1 cellular context compared by ENCODE assay signal in the genomic region with DNA sequence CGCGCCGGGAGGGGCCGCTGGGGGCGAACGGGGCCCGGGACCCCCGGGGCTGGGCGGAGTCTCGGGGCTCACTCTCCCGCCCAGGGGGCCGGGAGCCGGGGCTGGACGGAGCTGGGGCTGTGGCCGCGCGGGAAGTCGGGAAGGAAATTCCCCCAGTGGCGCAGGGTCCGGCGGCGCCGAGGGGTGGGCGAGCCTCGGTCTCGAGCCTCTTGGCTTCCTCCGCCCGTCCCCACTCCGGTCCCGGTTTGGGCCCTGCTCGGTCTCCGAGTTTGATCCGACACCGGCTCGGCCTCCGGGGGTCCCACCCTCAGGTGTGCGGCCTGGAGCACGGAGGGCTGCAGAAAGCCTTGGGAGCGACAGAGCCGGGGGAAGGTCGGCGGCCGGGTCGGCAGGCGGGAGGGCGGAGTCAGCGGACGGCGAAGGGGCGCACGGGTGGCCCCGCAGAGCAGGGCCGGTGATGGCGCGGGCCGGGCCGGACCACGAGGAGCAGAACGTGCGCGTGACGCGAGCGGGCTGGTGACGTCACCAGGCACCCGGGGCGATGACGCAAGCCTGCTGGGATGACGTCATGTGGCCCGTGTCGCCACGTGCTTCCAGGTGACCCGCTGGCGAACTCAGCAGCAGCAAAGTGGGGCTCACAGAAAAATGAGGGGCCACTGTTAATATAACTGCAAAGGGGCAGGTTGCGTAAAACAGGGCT.
TF ChIP-seq lines count a peak whose summit lies in the region.

No MANE protein-coding gene starts in this region.

TF ChIP-seq in K562, 482 proteins besides CTCF, POLR2A, EP300 and RAD21 (continued from another document and continues in another):
- TF ChIP-seq, protein P1, sequence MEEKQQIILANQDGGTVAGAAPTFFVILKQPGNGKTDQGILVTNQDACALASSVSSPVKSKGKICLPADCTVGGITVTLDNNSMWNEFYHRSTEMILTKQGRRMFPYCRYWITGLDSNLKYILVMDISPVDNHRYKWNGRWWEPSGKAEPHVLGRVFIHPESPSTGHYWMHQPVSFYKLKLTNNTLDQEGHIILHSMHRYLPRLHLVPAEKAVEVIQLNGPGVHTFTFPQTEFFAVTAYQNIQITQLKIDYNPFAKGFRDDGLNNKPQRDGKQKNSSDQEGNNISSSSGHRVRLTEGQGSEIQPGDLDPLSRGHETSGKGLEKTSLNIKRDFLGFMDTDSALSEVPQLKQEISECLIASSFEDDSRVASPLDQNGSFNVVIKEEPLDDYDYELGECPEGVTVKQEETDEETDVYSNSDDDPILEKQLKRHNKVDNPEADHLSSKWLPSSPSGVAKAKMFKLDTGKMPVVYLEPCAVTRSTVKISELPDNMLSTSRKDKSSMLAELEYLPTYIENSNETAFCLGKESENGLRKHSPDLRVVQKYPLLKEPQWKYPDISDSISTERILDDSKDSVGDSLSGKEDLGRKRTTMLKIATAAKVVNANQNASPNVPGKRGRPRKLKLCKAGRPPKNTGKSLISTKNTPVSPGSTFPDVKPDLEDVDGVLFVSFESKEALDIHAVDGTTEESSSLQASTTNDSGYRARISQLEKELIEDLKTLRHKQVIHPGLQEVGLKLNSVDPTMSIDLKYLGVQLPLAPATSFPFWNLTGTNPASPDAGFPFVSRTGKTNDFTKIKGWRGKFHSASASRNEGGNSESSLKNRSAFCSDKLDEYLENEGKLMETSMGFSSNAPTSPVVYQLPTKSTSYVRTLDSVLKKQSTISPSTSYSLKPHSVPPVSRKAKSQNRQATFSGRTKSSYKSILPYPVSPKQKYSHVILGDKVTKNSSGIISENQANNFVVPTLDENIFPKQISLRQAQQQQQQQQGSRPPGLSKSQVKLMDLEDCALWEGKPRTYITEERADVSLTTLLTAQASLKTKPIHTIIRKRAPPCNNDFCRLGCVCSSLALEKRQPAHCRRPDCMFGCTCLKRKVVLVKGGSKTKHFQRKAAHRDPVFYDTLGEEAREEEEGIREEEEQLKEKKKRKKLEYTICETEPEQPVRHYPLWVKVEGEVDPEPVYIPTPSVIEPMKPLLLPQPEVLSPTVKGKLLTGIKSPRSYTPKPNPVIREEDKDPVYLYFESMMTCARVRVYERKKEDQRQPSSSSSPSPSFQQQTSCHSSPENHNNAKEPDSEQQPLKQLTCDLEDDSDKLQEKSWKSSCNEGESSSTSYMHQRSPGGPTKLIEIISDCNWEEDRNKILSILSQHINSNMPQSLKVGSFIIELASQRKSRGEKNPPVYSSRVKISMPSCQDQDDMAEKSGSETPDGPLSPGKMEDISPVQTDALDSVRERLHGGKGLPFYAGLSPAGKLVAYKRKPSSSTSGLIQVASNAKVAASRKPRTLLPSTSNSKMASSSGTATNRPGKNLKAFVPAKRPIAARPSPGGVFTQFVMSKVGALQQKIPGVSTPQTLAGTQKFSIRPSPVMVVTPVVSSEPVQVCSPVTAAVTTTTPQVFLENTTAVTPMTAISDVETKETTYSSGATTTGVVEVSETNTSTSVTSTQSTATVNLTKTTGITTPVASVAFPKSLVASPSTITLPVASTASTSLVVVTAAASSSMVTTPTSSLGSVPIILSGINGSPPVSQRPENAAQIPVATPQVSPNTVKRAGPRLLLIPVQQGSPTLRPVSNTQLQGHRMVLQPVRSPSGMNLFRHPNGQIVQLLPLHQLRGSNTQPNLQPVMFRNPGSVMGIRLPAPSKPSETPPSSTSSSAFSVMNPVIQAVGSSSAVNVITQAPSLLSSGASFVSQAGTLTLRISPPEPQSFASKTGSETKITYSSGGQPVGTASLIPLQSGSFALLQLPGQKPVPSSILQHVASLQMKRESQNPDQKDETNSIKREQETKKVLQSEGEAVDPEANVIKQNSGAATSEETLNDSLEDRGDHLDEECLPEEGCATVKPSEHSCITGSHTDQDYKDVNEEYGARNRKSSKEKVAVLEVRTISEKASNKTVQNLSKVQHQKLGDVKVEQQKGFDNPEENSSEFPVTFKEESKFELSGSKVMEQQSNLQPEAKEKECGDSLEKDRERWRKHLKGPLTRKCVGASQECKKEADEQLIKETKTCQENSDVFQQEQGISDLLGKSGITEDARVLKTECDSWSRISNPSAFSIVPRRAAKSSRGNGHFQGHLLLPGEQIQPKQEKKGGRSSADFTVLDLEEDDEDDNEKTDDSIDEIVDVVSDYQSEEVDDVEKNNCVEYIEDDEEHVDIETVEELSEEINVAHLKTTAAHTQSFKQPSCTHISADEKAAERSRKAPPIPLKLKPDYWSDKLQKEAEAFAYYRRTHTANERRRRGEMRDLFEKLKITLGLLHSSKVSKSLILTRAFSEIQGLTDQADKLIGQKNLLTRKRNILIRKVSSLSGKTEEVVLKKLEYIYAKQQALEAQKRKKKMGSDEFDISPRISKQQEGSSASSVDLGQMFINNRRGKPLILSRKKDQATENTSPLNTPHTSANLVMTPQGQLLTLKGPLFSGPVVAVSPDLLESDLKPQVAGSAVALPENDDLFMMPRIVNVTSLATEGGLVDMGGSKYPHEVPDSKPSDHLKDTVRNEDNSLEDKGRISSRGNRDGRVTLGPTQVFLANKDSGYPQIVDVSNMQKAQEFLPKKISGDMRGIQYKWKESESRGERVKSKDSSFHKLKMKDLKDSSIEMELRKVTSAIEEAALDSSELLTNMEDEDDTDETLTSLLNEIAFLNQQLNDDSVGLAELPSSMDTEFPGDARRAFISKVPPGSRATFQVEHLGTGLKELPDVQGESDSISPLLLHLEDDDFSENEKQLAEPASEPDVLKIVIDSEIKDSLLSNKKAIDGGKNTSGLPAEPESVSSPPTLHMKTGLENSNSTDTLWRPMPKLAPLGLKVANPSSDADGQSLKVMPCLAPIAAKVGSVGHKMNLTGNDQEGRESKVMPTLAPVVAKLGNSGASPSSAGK (IDR thresholded peaks at IDR 0.05): peak; percentile 100
- no peak for TF ChIP-seq ZNF551 (CRISPR knock-in tag; IDR thresholded peaks at IDR 0.05)
- peak; percentile 10 to 88; a peak in 2 of 4 replicates for TF ChIP-seq RCOR1 (IDR thresholded peaks at IDR 0.05; ENCODE audit: borderline replicate concordance in 1 of 2, low read depth in 2 of 2, low read length in 2 of 2)
- no peak for TF ChIP-seq MCM3 (IDR thresholded peaks at IDR 0.05)
- no peak for TF ChIP-seq ZNF699 (CRISPR knock-in tag; IDR thresholded peaks at IDR 0.05; ENCODE audit: insufficient replicate concordance)
- no peak for TF ChIP-seq TRIM25 (IDR thresholded peaks at IDR 0.05; ENCODE audit: borderline replicate concordance)
- no peak for TF ChIP-seq ZNF354B (CRISPR knock-in tag; IDR thresholded peaks at IDR 0.05)
- TF ChIP-seq SMAD2 (IDR thresholded peaks at IDR 0.05; ENCODE audit: low read depth, low read length): no peak
- TF ChIP-seq MEIS2 (IDR thresholded peaks at IDR 0.05; ENCODE audit: partially characterized antibody): no peak
- TF ChIP-seq, protein P2, sequence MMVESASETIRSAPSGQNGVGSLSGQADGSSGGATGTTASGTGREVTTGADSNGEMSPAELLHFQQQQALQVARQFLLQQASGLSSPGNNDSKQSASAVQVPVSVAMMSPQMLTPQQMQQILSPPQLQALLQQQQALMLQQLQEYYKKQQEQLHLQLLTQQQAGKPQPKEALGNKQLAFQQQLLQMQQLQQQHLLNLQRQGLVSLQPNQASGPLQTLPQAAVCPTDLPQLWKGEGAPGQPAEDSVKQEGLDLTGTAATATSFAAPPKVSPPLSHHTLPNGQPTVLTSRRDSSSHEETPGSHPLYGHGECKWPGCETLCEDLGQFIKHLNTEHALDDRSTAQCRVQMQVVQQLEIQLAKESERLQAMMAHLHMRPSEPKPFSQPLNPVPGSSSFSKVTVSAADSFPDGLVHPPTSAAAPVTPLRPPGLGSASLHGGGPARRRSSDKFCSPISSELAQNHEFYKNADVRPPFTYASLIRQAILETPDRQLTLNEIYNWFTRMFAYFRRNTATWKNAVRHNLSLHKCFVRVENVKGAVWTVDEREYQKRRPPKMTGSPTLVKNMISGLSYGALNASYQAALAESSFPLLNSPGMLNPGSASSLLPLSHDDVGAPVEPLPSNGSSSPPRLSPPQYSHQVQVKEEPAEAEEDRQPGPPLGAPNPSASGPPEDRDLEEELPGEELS (CRISPR knock-in tag; IDR thresholded peaks at IDR 0.05; ENCODE audit: borderline replicate concordance): peak; percentile 82; the same call in 1 of the 2 replicates
- peak; percentile 99 for TF ChIP-seq NR3C1 (CRISPR knock-in tag; IDR thresholded peaks at IDR 0.05)
- TF ChIP-seq, protein P3, sequence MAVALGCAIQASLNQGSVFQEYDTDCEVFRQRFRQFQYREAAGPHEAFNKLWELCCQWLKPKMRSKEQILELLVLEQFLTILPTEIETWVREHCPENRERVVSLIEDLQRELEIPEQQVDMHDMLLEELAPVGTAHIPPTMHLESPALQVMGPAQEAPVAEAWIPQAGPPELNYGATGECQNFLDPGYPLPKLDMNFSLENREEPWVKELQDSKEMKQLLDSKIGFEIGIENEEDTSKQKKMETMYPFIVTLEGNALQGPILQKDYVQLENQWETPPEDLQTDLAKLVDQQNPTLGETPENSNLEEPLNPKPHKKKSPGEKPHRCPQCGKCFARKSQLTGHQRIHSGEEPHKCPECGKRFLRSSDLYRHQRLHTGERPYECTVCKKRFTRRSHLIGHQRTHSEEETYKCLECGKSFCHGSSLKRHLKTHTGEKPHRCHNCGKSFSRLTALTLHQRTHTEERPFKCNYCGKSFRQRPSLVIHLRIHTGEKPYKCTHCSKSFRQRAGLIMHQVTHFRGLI (CRISPR knock-in tag; IDR thresholded peaks at IDR 0.05): no peak
- TF ChIP-seq HOMEZ (CRISPR knock-in tag; IDR thresholded peaks at IDR 0.05): peak; percentile 82; the same call in 1 of the 2 replicates
- TF ChIP-seq GTF2F1 (IDR thresholded peaks at IDR 0.05; ENCODE audit: low read depth, low read length): no peak
- TF ChIP-seq TCF15 (CRISPR knock-in tag; IDR thresholded peaks at IDR 0.05): no peak; the same call in 1 of the 2 replicates
- no peak for TF ChIP-seq THRB (CRISPR knock-in tag; conservative IDR thresholded peaks at IDR 0.05)
- TF ChIP-seq RFX1 (IDR thresholded peaks at IDR 0.05): no peak
- TF ChIP-seq ZNF3 (CRISPR knock-in tag; IDR thresholded peaks at IDR 0.05): no peak
- no peak for TF ChIP-seq MAFF (IDR thresholded peaks at IDR 0.05; ENCODE audit: low read length)
- TF ChIP-seq SIN3A (IDR thresholded peaks at IDR 0.05; ENCODE audit: borderline replicate concordance in 2 of 2, control insufficient read depth in 1 of 2, low read depth in 2 of 2, low read length in 2 of 2): peak in 1 of 2 experiments; percentile 35; a peak in 1 of 4 replicates
- TF ChIP-seq MTA2 (IDR thresholded peaks at IDR 0.05; ENCODE audit: low read depth): 0 out of 2 replicates have a peak, but pooled peaks have one; percentile 6
- no peak for TF ChIP-seq ID3 (CRISPR knock-in tag; IDR thresholded peaks at IDR 0.05)
- peak; percentile 95 for TF ChIP-seq ID3 (tag; IDR thresholded peaks at IDR 0.05)
- peak; percentile 86; the same call in 1 of the 2 replicates for TF ChIP-seq CLOCK (CRISPR knock-in tag; IDR thresholded peaks at IDR 0.05; ENCODE audit: borderline replicate concordance)
